Comparison of ENCODE assay signal across 9 cellular contexts in the genomic region with DNA sequence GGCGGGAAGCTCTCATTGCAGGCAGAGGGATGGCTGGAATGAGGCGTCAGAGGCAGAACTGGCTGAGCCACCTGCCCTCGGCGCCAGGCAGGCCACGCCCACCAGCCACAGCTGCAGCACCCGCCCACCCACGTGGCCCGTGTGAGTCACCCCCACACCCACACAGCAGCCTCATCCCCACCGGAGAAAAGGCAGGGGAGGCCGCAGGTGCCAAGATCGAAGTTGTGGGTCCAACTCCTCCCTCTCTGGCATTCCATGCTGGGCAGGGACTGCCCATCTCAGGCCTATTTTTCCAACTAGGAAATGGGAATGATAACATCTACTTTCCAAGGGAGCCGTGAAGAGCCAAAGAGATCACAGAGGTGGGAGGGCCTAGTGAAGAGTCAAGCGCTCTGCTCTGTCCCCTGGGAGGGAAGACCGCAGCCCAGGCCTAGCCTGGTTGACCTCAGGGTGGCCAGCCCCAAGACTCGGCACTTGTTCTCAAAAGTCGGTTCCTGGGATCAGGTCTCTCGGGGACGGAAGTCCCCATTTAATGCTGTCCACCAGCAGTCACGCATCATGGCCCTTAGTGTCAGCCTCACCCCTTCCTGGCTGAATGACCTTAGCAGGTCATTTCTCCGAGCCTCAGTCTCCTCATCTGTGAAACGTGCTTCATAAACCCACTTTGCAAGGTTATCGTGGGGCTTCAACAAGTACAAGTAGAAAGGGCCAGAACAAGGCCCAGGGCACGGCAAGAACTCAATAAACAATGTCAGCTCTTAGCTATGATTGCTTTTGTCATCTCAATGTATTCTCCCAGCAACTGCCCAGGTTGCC. TPM values are rescaled to one million over a fixed set of nuclear protein-coding genes. Genes with fewer than 3 reads are reported as not detected.
A peak's percentile ranks its signal among the peaks of the same experiment; 100 is the strongest.
DNase-seq lines count a peak whose midpoint lies in the region; ATAC-seq and TF ChIP-seq lines count a peak whose summit lies in the region.
"Had no signal": no experiment of that assay in that cellular context is flagged by ENCODE, and none has a peak within 500 bp of the region (broad histone marks: within the 10 kb centered on the region; RNA-seq: fewer than 3 reads in every experiment).

A gene (minus strand): TSS at position 45 of the 816 bp plus-strand sequence. CDS start 2,962 bp downstream, outside the sequence.

- H3K27ac ChIP-seq in mammary epithelial cell (ENCODE audit: insufficient read depth, low read depth, low read length) (peak within 1 kb of the TSS; percentile 93), prostate gland (no peak within 1 kb of the TSS)

- DNase-seq in D341Med (ENCODE audit: low spot score) = peak; percentile 25
- DNase-seq in T-helper 17 cell = peak; percentile 34 to 53 (median 35)
- DNase-seq in mammary epithelial cell = peak; percentile 87
- peak; percentile 15 for DNase-seq in prostate gland (ENCODE audit: low spot score)
- DNase-seq in pons (ENCODE audit: low spot score) = no peak

- 68% methylated on average over 14 of the region's 23 CpGs for WGBS in mammary epithelial cell (ENCODE audit: low coverage, missing lambda C conversion rate)
- 54% methylated on average over 23 of the region's 23 CpGs for WGBS in prostate gland

- H3K36me3 Mint-ChIP-seq in T-helper 17 cell (ENCODE audit: low read depth) = peaks cover 2% of the 10 kb centered on the region

- in situ Hi-C loops in mammary epithelial cell (cut with MboI; ENCODE audit: low sequenced_read_pairs in 2 of 2) = no loop called here

- no peak for TF ChIP-seq POLR2A in prostate gland (IDR thresholded peaks at IDR 0.05)

- CTCF ChIA-PET in mammary epithelial cell (lab: Charles Lee; ENCODE audit: low non-redundant PET) = no interaction called here

- H2AFZ ChIP-seq in mammary epithelial cell (ENCODE audit: low read depth, low read length) = peak within 1 kb of the TSS; percentile 81

- BruUV-seq in mammary epithelial cell (replicated peaks; lab: Mats Ljungman, UMichigan) = no TSS peak

- H3K79me2 ChIP-seq in mammary epithelial cell (ENCODE audit: insufficient read depth, low read length) = no peaks in the 10 kb centered on the region

- peak within 1 kb of the TSS; percentile 81 for H3K27ac Mint-ChIP-seq in T-helper 17 cell

- peaks cover 9% of the 10 kb centered on the region for H3K4me1 Mint-ChIP-seq in T-helper 17 cell

- TF ChIP-seq CTCF in mammary epithelial cell (conservative IDR thresholded peaks at IDR 0.05 in 1 of 2, IDR thresholded peaks at IDR 0.05 in 1 of 2; ENCODE audit: extremely low read depth in 1 of 2, insufficient read depth in 1 of 2, low read depth in 1 of 2, low read length in 2 of 2) = no peak
- TF ChIP-seq CTCF in prostate gland (IDR thresholded peaks at IDR 0.05) = no peak

- H3K9ac ChIP-seq in mammary epithelial cell (ENCODE audit: insufficient read depth, low read length) = peak within 1 kb of the TSS; percentile 58

- H3K27me3 ChIP-seq in mammary epithelial cell (ENCODE audit: insufficient read depth, low read length) (no peaks in the 10 kb centered on the region), prostate gland (replicated peaks; ENCODE audit: insufficient read depth) (no peaks in the 10 kb centered on the region)

- no peaks in the 10 kb centered on the region for H3K36me3 ChIP-seq in mammary epithelial cell (ENCODE audit: insufficient read depth, low read length)
- no peaks in the 10 kb centered on the region for H3K36me3 ChIP-seq in prostate gland

- H3K4me1 ChIP-seq in mammary epithelial cell (ENCODE audit: insufficient read depth, low read length) = peaks cover 29% of the 10 kb centered on the region
- H3K4me1 ChIP-seq in prostate gland (replicated peaks) = no peaks in the 10 kb centered on the region

- dilution Hi-C loops in mammary epithelial cell (cut with HindIII; ENCODE audit: low sequenced_read_pairs) = loop anchor here (5.0 kb wide), 2 partner anchors 39 to 89 kb away; no protein-coding TSS in a partner anchor

- H3K4me2 ChIP-seq in mammary epithelial cell (ENCODE audit: insufficient read depth, low read depth, low read length) = peak within 1 kb of the TSS; percentile 77

- H3K4me3 ChIP-seq in mammary epithelial cell (replicated peaks in 1 of 3; ENCODE audit: insufficient read depth in 1 of 3, low read depth in 2 of 3, low read length in 3 of 3) (peak within 1 kb of the TSS in 2 of 3 experiments; percentile 18 to 25), prostate gland (no peak within 1 kb of the TSS)

- intact Hi-C loops in mammary epithelial cell (cut with micrococcal nuclease) = loop anchor here (1.0 to 5.0 kb wide), 3 partner anchors 17 to 109 kb away; a partner anchor contains a TSS
- intact Hi-C loops in prostate gland (cut with DNase I) = loop anchor here (5.0 kb wide), 1 partner anchor 1749 kb away; no protein-coding TSS in a partner anchor

- H3K9me3 ChIP-seq in T-helper 17 cell (ENCODE audit: control insufficient read depth, low read length, poor library complexity, severe bottlenecking) = no peaks in the 10 kb centered on the region
- H3K9me3 ChIP-seq in mammary epithelial cell (replicated peaks; ENCODE audit: insufficient read depth, low read length) = no peaks in the 10 kb centered on the region
- H3K9me3 ChIP-seq in prostate gland = no peaks in the 10 kb centered on the region

- H4K20me1 ChIP-seq in mammary epithelial cell (ENCODE audit: insufficient read depth, low read length) = no peaks in the 10 kb centered on the region

- H3K27me3 Mint-ChIP-seq in T-helper 17 cell = peaks cover 16% of the 10 kb centered on the region

- ATAC-seq in HG02759 (IDR thresholded peaks at IDR 0.05; ENCODE audit: unreplicated experiment) (peak; percentile 44), T-helper 17 cell (peak; percentile 75), HG03565 (IDR thresholded peaks at IDR 0.05; ENCODE audit: unreplicated experiment) (no peak), GM21423 (IDR thresholded peaks at IDR 0.05; ENCODE audit: unreplicated experiment) (no peak)

- H3K4me3 Mint-ChIP-seq in T-helper 17 cell = peak within 1 kb of the TSS; percentile 68

RNA-seq across cellular contexts. Expression of the gene that starts here (rescaled TPM):
- total RNA-seq in T-helper 17 cell (under 1 TPM; 0.27 to 0.55 TPM), mammary epithelial cell (1 to 10 TPM in 1 of 2 donors, under 1 TPM in 1; 0.33 to 7.5 TPM), prostate gland (10 to 100 TPM in 1 of 2 donors, not detected in 1; 10.5 TPM)
- 1.4 TPM for polyA plus RNA-seq in mammary epithelial cell
- 15.0 TPM for polyA minus RNA-seq in mammary epithelial cell
- total RNA-seq: endothelial cell of umbilical vein had no signal

Comparison
In these comparisons a context has a peak if more than half of its experiments do, and no peak if none do; other contexts are left out.
1. Peak in DNase-seq and ATAC-seq in T-helper 17 cell; RNA of the gene not detected or under 1 TPM.
2. H3K4me3 ChIP-seq: peak in mammary epithelial cell (2 of 3); none in prostate gland (0 of 2).